Comparison of ENCODE assay signal across 1 cellular context in genomic region chr3:32422943-32423342, GRCh38.
TF ChIP-seq lines count a peak whose summit lies in the region.

No MANE protein-coding gene starts in this region.

TF ChIP-seq in GM12878, 131 proteins besides CTCF, POLR2A, EP300 and RAD21 (continued from another document):
- no peak for TF ChIP-seq ZBTB4 (CRISPR knock-in tag; IDR thresholded peaks at IDR 0.05)
- TF ChIP-seq ZNF687 (IDR thresholded peaks at IDR 0.05): peak; percentile 45; the same call in 1 of the 2 replicates
- TF ChIP-seq RBBP5 (conservative IDR thresholded peaks at IDR 0.05): no peak
- no peak for TF ChIP-seq SUPT20H (IDR thresholded peaks at IDR 0.05; ENCODE audit: borderline replicate concordance, control insufficient read depth, low read depth, low read length)
- no peak for TF ChIP-seq SMAD5 (IDR thresholded peaks at IDR 0.05; ENCODE audit: low read depth)
- no peak for TF ChIP-seq BCLAF1 (IDR thresholded peaks at IDR 0.05)
- TF ChIP-seq RAD51 (IDR thresholded peaks at IDR 0.05): peak; percentile 52; the same call in 1 of the 2 replicates
- no peak for TF ChIP-seq SRF (IDR thresholded peaks at IDR 0.05; ENCODE audit: low read depth in 2 of 2, low read length in 2 of 2)
- no peak for TF ChIP-seq TCF7 (IDR thresholded peaks at IDR 0.05; ENCODE audit: borderline replicate concordance)
- no peak for TF ChIP-seq CEBPB (IDR thresholded peaks at IDR 0.05; ENCODE audit: borderline replicate concordance in 1 of 2, low read depth in 2 of 2, low read length in 2 of 2)
- no peak for TF ChIP-seq NFYA (IDR thresholded peaks at IDR 0.05; ENCODE audit: borderline replicate concordance, low read depth, low read length)
- TF ChIP-seq HSF1 (IDR thresholded peaks at IDR 0.05; ENCODE audit: low read depth, low read length): no peak
- TF ChIP-seq BHLHE40 (IDR thresholded peaks at IDR 0.05; ENCODE audit: borderline replicate concordance in 1 of 2, low read depth in 2 of 2, low read length in 1 of 2): peak in 1 of 2 experiments; percentile 54; a peak in 1 of 4 replicates
- no peak for TF ChIP-seq FOXK2 (IDR thresholded peaks at IDR 0.05)
- TF ChIP-seq NR2F1 (conservative IDR thresholded peaks at IDR 0.05): no peak
TF ChIP-seq in GM12878: peak in this region for 4.
